In the genomic region with DNA sequence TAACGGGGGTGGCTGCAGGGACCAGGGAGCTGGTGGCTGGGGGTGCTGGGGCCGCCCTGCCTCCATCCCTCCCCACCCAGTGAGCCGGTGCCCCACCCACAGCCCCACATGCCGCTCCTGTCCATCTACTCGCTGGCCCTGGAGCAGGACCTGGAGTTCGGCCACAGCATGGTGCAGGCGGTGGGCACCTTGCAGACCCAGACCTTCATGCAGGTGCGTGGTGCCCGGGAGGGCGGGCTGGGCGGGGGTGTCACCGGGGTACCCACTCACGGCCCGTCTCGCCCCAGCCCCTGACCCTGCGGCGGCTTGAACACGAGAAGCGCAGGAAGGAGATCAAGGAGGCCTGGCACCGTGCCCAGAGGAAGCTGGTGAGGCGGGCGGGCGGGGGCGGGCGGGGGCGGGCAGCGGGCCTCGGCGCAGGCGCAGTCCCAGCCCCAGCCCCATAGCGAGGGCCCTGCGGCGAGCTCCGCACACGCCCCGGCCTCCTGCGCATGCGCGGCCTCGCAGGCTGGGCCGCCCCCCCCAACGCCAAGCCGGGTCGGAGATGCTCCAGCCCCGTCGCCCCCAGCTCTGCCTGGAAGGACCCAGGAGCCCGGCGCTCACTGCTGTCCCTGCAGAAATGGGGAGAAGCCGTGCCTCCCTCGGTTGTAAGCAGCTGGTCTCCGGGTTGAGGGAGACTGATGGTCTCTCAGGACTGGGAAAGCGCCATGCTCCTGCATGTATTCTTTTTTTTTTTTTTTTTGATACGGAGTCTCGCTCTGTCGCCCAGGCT, we compare ENCODE assay signal across 8 cellular contexts. TPM values are rescaled to one million over a fixed set of nuclear protein-coding genes. Genes with fewer than 3 reads are reported as not detected.
DNase-seq lines count a peak whose midpoint lies in the region; ATAC-seq lines count a peak whose summit lies in the region.

No MANE protein-coding gene starts in this region.

- no peaks in the 10 kb centered on the region for H3K36me3 ChIP-seq in GM23248 (ENCODE audit: low read depth)

- H3K79me2 ChIP-seq in GM23248 (ENCODE audit: insufficient read depth), result no peaks in the 10 kb centered on the region

- H3K4me3 ChIP-seq in GM23248, result no peak overlapping the region

- H3K27ac Mint-ChIP-seq in T-helper 17 cell (peak overlapping the region; percentile 97), memory B cell (peak overlapping the region; percentile 89)
- H3K27ac Mint-ChIP-seq in activated naive CD8-positive, alpha-beta T cell, result peak overlapping the region; percentile 88

- H3K4me1 Mint-ChIP-seq in T-helper 17 cell, result peaks cover 41% of the 10 kb centered on the region
- peaks cover 50% of the 10 kb centered on the region for H3K4me1 Mint-ChIP-seq in activated naive CD8-positive, alpha-beta T cell (ENCODE audit: low read depth)
- H3K4me1 Mint-ChIP-seq in memory B cell, result peaks cover 26% of the 10 kb centered on the region

- no peaks in the 10 kb centered on the region for H3F3A ChIP-seq in GM23248 (ENCODE audit: insufficient read depth)

- in situ Hi-C loops in GM23248 (cut with MboI), result no loop called here

- H3K4me1 ChIP-seq in GM23248 (ENCODE audit: insufficient read depth), result no peaks in the 10 kb centered on the region

- peak; percentile 54 for DNase-seq in Ammon's horn (ENCODE audit: low spot score)
- DNase-seq in NCI-H146 treated with DMSO at 0.1 percent for 48 hours (lab: John Stamatoyannopoulos, UW; ENCODE audit: unreplicated experiment), result peak; percentile 62
- DNase-seq in T-helper 17 cell, result peak; percentile 91 to 95 (median 93)
- DNase-seq in memory B cell (ENCODE audit: low spot score in 2 of 2), result peak; percentile 84 to 86
- DNase-seq in stimulated activated naive CD4-positive, alpha-beta T cell treated with Interleukin-2 at 50 U/mL for 16 hours (lab: John Stamatoyannopoulos, UW), result peak; percentile 84
- no peak for DNase-seq in GM23248

- no peaks in the 10 kb centered on the region for H3K9me2 ChIP-seq in GM23248 (ENCODE audit: insufficient read depth)

- H3K36me3 Mint-ChIP-seq in T-helper 17 cell (ENCODE audit: low read depth), result peaks cover 9% of the 10 kb centered on the region
- H3K36me3 Mint-ChIP-seq in activated naive CD8-positive, alpha-beta T cell, result peaks cover 4% of the 10 kb centered on the region
- peaks cover 19% of the 10 kb centered on the region for H3K36me3 Mint-ChIP-seq in memory B cell

- H3K9me3 ChIP-seq in T-helper 17 cell (ENCODE audit: control insufficient read depth, low read length, poor library complexity, severe bottlenecking) (no peaks in the 10 kb centered on the region), GM23248 (ENCODE audit: low read depth) (no peaks in the 10 kb centered on the region)

- H3K27me3 ChIP-seq in GM23248 (replicated peaks; ENCODE audit: insufficient read depth), result peaks cover 16% of the 10 kb centered on the region

- ATAC-seq in GM19452 (IDR thresholded peaks at IDR 0.05; ENCODE audit: unreplicated experiment), result peak; percentile 36
- ATAC-seq in T-helper 17 cell, result peak; percentile 49
- ATAC-seq in memory B cell (ENCODE audit: low read depth), result peak; percentile 48

- no peak overlapping the region for H3K4me2 ChIP-seq in GM23248 (ENCODE audit: unreplicated experiment)

- H2AFZ ChIP-seq in GM23248, result no peak overlapping the region

- H3K27me3 Mint-ChIP-seq in T-helper 17 cell, result no peaks in the 10 kb centered on the region
- H3K27me3 Mint-ChIP-seq in activated naive CD8-positive, alpha-beta T cell, result no peaks in the 10 kb centered on the region
- no peaks in the 10 kb centered on the region for H3K27me3 Mint-ChIP-seq in memory B cell

- H3K9me3 Mint-ChIP-seq in activated naive CD8-positive, alpha-beta T cell (ENCODE audit: low read depth), result no peaks in the 10 kb centered on the region
- H3K9me3 Mint-ChIP-seq in memory B cell, result no peaks in the 10 kb centered on the region

- no peak overlapping the region for H3K9ac ChIP-seq in GM23248

- WGBS in GM23248 (ENCODE audit: low coverage in 1 of 2, low lambda C conversion rate in 2 of 2, missing lambda C conversion rate in 2 of 2), 2 experiments, result 89 to 90% methylated on average over 18 to 53 of the region's 55 CpGs

- no peaks in the 10 kb centered on the region for H4K20me1 ChIP-seq in GM23248 (ENCODE audit: insufficient read depth)

- H3K4me3 Mint-ChIP-seq in T-helper 17 cell (peak overlapping the region; percentile 79), memory B cell (peak overlapping the region; percentile 62)
- peak overlapping the region; percentile 81 for H3K4me3 Mint-ChIP-seq in activated naive CD8-positive, alpha-beta T cell

- no peak overlapping the region for H3K27ac ChIP-seq in GM23248

RNA-seq across cellular contexts. Expression of a gene that starts 7.7 kb away (rescaled TPM):
- 100 to 1,000 TPM; 603 to 646 TPM for total RNA-seq in T-helper 17 cell
- 1.5 and 6.3 TPM in 2 replicates for total RNA-seq in GM23248 (2014; rRNA removed; shearing (Covaris generic))
- polyA plus RNA-seq in GM23248 (2016; fragmentation: Nextera tagmentation; extraction: Ambion mirVana), result 3.2 and 3.5 TPM in 2 replicates

RNA-seq across cellular contexts. Expression of a gene that starts 20.5 kb away (rescaled TPM):
- 10 to 100 TPM; 63.8 to 81.4 TPM for total RNA-seq in T-helper 17 cell
- total RNA-seq in GM23248 (2014; rRNA removed; shearing (Covaris generic)), result 172 and 233 TPM in 2 replicates
- 336 and 347 TPM in 2 replicates for polyA plus RNA-seq in GM23248 (2016; fragmentation: Nextera tagmentation; extraction: Ambion mirVana)

RNA-seq across cellular contexts. Expression of a gene that starts 29.1 kb away (rescaled TPM):
- total RNA-seq in T-helper 17 cell, result 100 to 1,000 TPM; 184 to 187 TPM
- 298 and 323 TPM in 2 replicates for total RNA-seq in GM23248 (2014; rRNA removed; shearing (Covaris generic))
- polyA plus RNA-seq in GM23248 (2016; fragmentation: Nextera tagmentation; extraction: Ambion mirVana), result 601 and 607 TPM in 2 replicates

RNA-seq across cellular contexts. Expression of a gene that starts 34.8 kb away (rescaled TPM):
- 100 to 1,000 TPM; 107 to 112 TPM for total RNA-seq in T-helper 17 cell
- total RNA-seq in GM23248 (2014; rRNA removed; shearing (Covaris generic)), result 1.1 and 2.1 TPM in 2 replicates
- 1.7 and 2.6 TPM in 2 replicates for polyA plus RNA-seq in GM23248 (2016; fragmentation: Nextera tagmentation; extraction: Ambion mirVana)

RNA-seq across cellular contexts. Expression of a gene that starts 48.3 kb away (rescaled TPM):
- 100 to 1,000 TPM; 263 to 301 TPM for total RNA-seq in T-helper 17 cell
- total RNA-seq in GM23248 (2014; rRNA removed; shearing (Covaris generic)), result 239 and 244 TPM in 2 replicates
- 400 and 415 TPM in 2 replicates for polyA plus RNA-seq in GM23248 (2016; fragmentation: Nextera tagmentation; extraction: Ambion mirVana)

Comparison
In these comparisons a context has a peak if more than half of its experiments do, and no peak if none do; other contexts are left out.
1. RNA of a gene that starts 7.7 kb away (total RNA-seq): 603 to 646 TPM in T-helper 17 cell; 1.5 to 6.3 TPM in GM23248; every median in the first group is over 10 times any median in the second.
2. Peak in every context shown above with its lines, with median percentiles within 50 percentile points of each other: ATAC-seq, H3K27ac Mint-ChIP-seq and H3K4me3 Mint-ChIP-seq.